ENCODE assay signal across 10 cellular contexts in the genomic region with DNA sequence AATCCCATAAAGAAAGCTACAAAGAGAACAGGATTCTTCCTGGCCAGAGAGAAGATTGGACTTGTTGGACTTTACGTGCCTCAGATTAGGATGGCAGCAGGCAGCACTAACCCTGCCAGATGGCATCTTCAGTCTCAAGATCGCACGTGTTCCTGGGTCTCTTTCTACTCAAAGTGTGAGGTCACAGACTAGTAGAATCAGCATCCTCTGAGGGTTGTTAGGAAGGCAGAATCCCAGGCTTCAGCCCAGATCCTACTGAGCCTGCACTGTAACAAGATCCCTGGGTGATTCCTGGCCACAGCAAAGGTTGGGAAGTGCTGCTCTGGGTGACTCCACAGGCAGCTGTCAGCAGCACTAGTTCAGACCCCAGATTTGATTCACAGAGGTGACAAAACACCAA. TPM values are rescaled to one million over a fixed set of nuclear protein-coding genes. Genes with fewer than 3 reads are reported as not detected.
DNase-seq lines count a peak whose midpoint lies in the region; ATAC-seq and TF ChIP-seq lines count a peak whose summit lies in the region.
"Had no signal": no experiment of that assay in that cellular context is flagged by ENCODE, and none has a peak within 500 bp of the region (broad histone marks: within the 10 kb centered on the region; RNA-seq: fewer than 3 reads in every experiment).

No MANE protein-coding gene starts in this region.

- no peak for ATAC-seq in GM21381 (IDR thresholded peaks at IDR 0.05; ENCODE audit: unreplicated experiment)
- ATAC-seq in GM18502 (IDR thresholded peaks at IDR 0.05; ENCODE audit: poor library complexity, unreplicated experiment), result no peak
- no peak for ATAC-seq in GM21447 (IDR thresholded peaks at IDR 0.05; ENCODE audit: unreplicated experiment)

- peak; percentile 58 for DNase-seq in NCI-H2171 treated with DMSO at 0.1 percent for 48 hours (lab: John Stamatoyannopoulos, UW)
- DNase-seq in NCI-H2171 (lab: John Stamatoyannopoulos, UW), result no peak
- DNase-seq in colonic mucosa, result no peak
- peak; percentile 35 for DNase-seq in mucosa of gallbladder (ENCODE audit: low spot score)
- DNase-seq in uterus, result no peak
- DNase-seq: ACHN had no signal

- H3K4me3 ChIP-seq in colonic mucosa (no peak overlapping the region), uterus (no peak overlapping the region)
- H3K4me3 ChIP-seq: SK-N-MC had no signal

- no peak for TF ChIP-seq POLR2A in uterus (IDR thresholded peaks at IDR 0.05)

- H3K9ac ChIP-seq in colonic mucosa (ENCODE audit: low read depth in 2 of 2, low read length in 2 of 2), result peak overlapping the region in 1 of 2 donors; percentile 60

- TF ChIP-seq CTCF in colonic mucosa (IDR thresholded peaks at IDR 0.05) (no peak), uterus (IDR thresholded peaks at IDR 0.05) (no peak)

- H3K27ac ChIP-seq in colonic mucosa (peak overlapping the region; percentile 88), uterus (peak overlapping the region; percentile 82 to 88)
- H3K27ac ChIP-seq: SK-N-MC had no signal

- intact Hi-C loops in colonic mucosa (cut with DNase I) (loop anchor here (5.0 kb wide), 1 partner anchor 34 kb away; no protein-coding TSS in a partner anchor), uterus (cut with DNase I; ENCODE audit: low total_unique reads) (no loop called here)

- no peaks in the 10 kb centered on the region for H3K27me3 ChIP-seq in colonic mucosa
- no peaks in the 10 kb centered on the region for H3K27me3 ChIP-seq in uterus

- peaks cover 10% of the 10 kb centered on the region for H3K4me1 ChIP-seq in colonic mucosa
- peaks cover 16 to 21% of the 10 kb centered on the region in 2 donors for H3K4me1 ChIP-seq in uterus

- H3K9me3 ChIP-seq in colonic mucosa (no peaks in the 10 kb centered on the region), uterus (no peaks in the 10 kb centered on the region)

- no peaks in the 10 kb centered on the region for H3K36me3 ChIP-seq in colonic mucosa
- no peaks in the 10 kb centered on the region for H3K36me3 ChIP-seq in uterus

RNA-seq across cellular contexts. Expression of a gene that starts 39.4 kb away (rescaled TPM):
- total RNA-seq in colonic mucosa (100 to 1,000 TPM; 116 to 140 TPM), mucosa of gallbladder (221 TPM), uterus (100 to 1,000 TPM in 3 of 4 donors, 10 to 100 TPM in 1; 35.0 to 465 (median 202) TPM)

Comparison
In these comparisons a context has a peak if more than half of its experiments do, and no peak if none do; other contexts are left out.
1. DNase-seq: peak in NCI-H2171 treated with DMSO at 0.1 percent for 48 hours (single experiment) and mucosa of gallbladder (single experiment); none in NCI-H2171 (single experiment), colonic mucosa (single experiment) and uterus (0 of 2).